Comparison of ENCODE assay signal across 7 cellular contexts in the genomic region with DNA sequence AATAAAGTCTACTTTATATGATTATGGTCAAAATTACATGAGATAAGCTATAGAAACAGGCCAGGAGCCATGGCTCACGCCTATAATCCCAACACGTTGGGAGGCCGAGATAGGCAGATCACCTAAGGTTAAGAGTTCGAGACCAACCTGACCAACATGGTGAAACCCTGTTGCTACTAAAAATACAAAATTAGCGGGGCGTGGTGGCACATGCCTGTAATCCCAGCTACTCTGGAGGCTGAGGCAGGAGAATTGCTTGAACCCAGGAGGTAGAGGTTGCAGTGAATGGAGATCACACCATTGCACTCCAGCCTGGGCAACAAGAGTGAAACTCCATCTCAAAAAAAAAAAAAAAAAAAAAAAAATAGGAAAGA.
DNase-seq lines count a peak whose midpoint lies in the region; ATAC-seq, FAIRE-seq and TF ChIP-seq lines count a peak whose summit lies in the region.
"Not testable (repeated sequence)": the region's sequence is repeated elsewhere in the genome, so short reads cannot be mapped to it uniquely, and the experiment has no call there.

No MANE protein-coding gene starts in this region.

- peaks cover 46% of the 10 kb centered on the region for H3K4me1 ChIP-seq in BLaER1
- peaks cover 58% of the 10 kb centered on the region for H3K4me1 ChIP-seq in DOHH2 (ENCODE audit: control insufficient read depth, low read length)
- H3K4me1 ChIP-seq in MM.1S (ENCODE audit: low read length): peaks cover 37% of the 10 kb centered on the region
- peaks cover 43% of the 10 kb centered on the region for H3K4me1 ChIP-seq in GM12878 (ENCODE audit: control insufficient read depth, insufficient read depth, low read length)
- H3K4me1 ChIP-seq in kidney (ENCODE audit: control insufficient read depth in 1 of 2, insufficient read depth in 1 of 2, low read depth in 1 of 2, low read length in 2 of 2): peaks cover 23 to 27% of the 10 kb centered on the region in 2 donors
- peaks cover 24 to 38% of the 10 kb centered on the region in 2 experiments for H3K4me1 ChIP-seq in neutrophil (ENCODE audit: control insufficient read depth in 1 of 2, insufficient read depth in 1 of 2, low read depth in 1 of 2, low read length in 1 of 2)
- peaks cover 0 to 51% (median 20%) of the 10 kb centered on the region in 4 donors for H3K4me1 ChIP-seq in transverse colon

- peak overlapping the region; percentile 48; the same call in 1 of the 2 replicates for H3K27ac ChIP-seq in BLaER1
- H3K27ac ChIP-seq in DOHH2 (ENCODE audit: low read depth, low read length): peak overlapping the region; percentile 29; the same call in 1 of the 2 replicates
- H3K27ac ChIP-seq in MM.1S (ENCODE audit: low read length): peak overlapping the region; percentile 58; the same call in 1 of the 2 replicates
- H3K27ac ChIP-seq in GM12878 (ENCODE audit: control insufficient read depth, insufficient read depth): peak overlapping the region; percentile 70
- H3K27ac ChIP-seq in kidney (ENCODE audit: low read depth in 2 of 2, low read length in 2 of 2): peak overlapping the region; percentile 51 to 56
- H3K27ac ChIP-seq in neutrophil: peak overlapping the region; percentile 53
- H3K27ac ChIP-seq in transverse colon: peak overlapping the region; percentile 80 to 85 (median 84)

- H3K4me2 ChIP-seq in BLaER1 (peak overlapping the region; percentile 71), DOHH2 (ENCODE audit: low read length) (peak overlapping the region; percentile 51), MM.1S (ENCODE audit: low read depth, low read length) (peak overlapping the region; percentile 0; the same call in 1 of the 2 replicates), GM12878 (ENCODE audit: control insufficient read depth, insufficient read depth) (peak overlapping the region; percentile 26; the same call in 1 of the 2 replicates)

- not testable (repeated sequence) for H3K27me3 ChIP-seq in BLaER1; DOHH2 (ENCODE audit: control insufficient read depth, low read length); MM.1S (replicated peaks; ENCODE audit: insufficient read depth, low read length); GM12878 (replicated peaks in 1 of 2; ENCODE audit: control insufficient read depth in 2 of 2, insufficient read depth in 2 of 2, low read length in 1 of 2); neutrophil; transverse colon

- not testable (repeated sequence) for H3K9me3 ChIP-seq in BLaER1; DOHH2 (ENCODE audit: control insufficient read depth, insufficient read depth, low read length); MM.1S (replicated peaks; ENCODE audit: insufficient read depth, low read length); GM12878 (replicated peaks; ENCODE audit: control insufficient read depth, insufficient read depth, low read length); kidney (ENCODE audit: control insufficient read depth in 1 of 2, low read length in 2 of 2); neutrophil; transverse colon

- RAD21 ChIA-PET in GM12878 (lab: Charles Lee; ENCODE audit: unreplicated experiment): interaction anchor here (0.7 to 10.5 kb wide), 28 partner anchors 8 to 1474 kb away, joined by 3 to 206 read pairs (median 4); a partner anchor contains a TSS

- in situ Hi-C loops in GM12878 (cut with MboI): loop anchor here (25.0 kb wide), 1 partner anchor 1749 kb away; a partner anchor contains a TSS
- in situ Hi-C loops in transverse colon (cut with MboI; ENCODE audit: low pct_ligation_motif_present in 1 of 4, low pct_unique_long_range_greater_than_20kb in 1 of 4, low sequenced_read_pairs in 3 of 4): not testable (repeated sequence)

- H3K36me3 ChIP-seq in BLaER1; DOHH2 (ENCODE audit: control insufficient read depth, low read length); MM.1S (replicated peaks; ENCODE audit: insufficient read depth, low read length); GM12878 (ENCODE audit: control insufficient read depth in 2 of 2, insufficient read depth in 2 of 2, low read length in 1 of 2); kidney (ENCODE audit: control insufficient read depth in 1 of 2, insufficient read depth in 2 of 2, low read length in 2 of 2); neutrophil; transverse colon: not testable (repeated sequence)

- H4K20me1 ChIP-seq in BLaER1; DOHH2 (ENCODE audit: control insufficient read depth, insufficient read depth, low read depth, low read length); MM.1S (ENCODE audit: insufficient read depth, low read length); GM12878 (ENCODE audit: control insufficient read depth, insufficient read depth): not testable (repeated sequence)

- not testable (repeated sequence) for TF ChIP-seq CTCF in DOHH2 (IDR thresholded peaks at IDR 0.05; ENCODE audit: low read depth, low read length, poor library complexity, severe bottlenecking); MM.1S (IDR thresholded peaks at IDR 0.05; ENCODE audit: low read length); GM12878 (IDR thresholded peaks at IDR 0.05 in 2 of 3, conservative IDR thresholded peaks at IDR 0.05 in 1 of 3; ENCODE audit: control insufficient read depth in 2 of 3, extremely low read depth in 1 of 3, insufficient read depth in 1 of 3, low read depth in 3 of 3, low read length in 3 of 3); kidney (IDR thresholded peaks at IDR 0.05; ENCODE audit: borderline replicate concordance, extremely low read depth, insufficient read depth); neutrophil (IDR thresholded peaks at IDR 0.05); transverse colon (IDR thresholded peaks at IDR 0.05)

- SMC1A ChIA-PET in GM12878 (lab: Charles Lee; ENCODE audit: uncharacterized antibody, unreplicated experiment): interaction anchor here (0.7 to 13.5 kb wide), 25 partner anchors 8 to 650 kb away, joined by 3 to 270 read pairs (median 5); a partner anchor contains a TSS

- H3F3A ChIP-seq in DOHH2 (ENCODE audit: control insufficient read depth, insufficient read depth); MM.1S (ENCODE audit: insufficient read depth, low read length): not testable (repeated sequence)

- CTCF ChIA-PET in GM12878 (lab: Yijun Ruan, JAX): interaction anchor here (0.6 to 10.5 kb wide), 11 partner anchors 9 to 708 kb away, joined by 3 to 122 read pairs (median 9); a partner anchor contains a TSS

- not testable (repeated sequence) for TF ChIP-seq EP300 in GM12878 (IDR thresholded peaks at IDR 0.05; ENCODE audit: borderline replicate concordance in 1 of 2, control insufficient read depth in 1 of 2, low read depth in 2 of 2, low read length in 2 of 2); transverse colon (IDR thresholded peaks at IDR 0.05; ENCODE audit: low read depth)

- not testable (repeated sequence) for DNase-seq in MM.1S; GM12878 (ENCODE audit: low read depth, low spot score); kidney; transverse colon

- not testable (repeated sequence) for H3K9ac ChIP-seq in BLaER1; MM.1S (ENCODE audit: low read length); GM12878 (ENCODE audit: control insufficient read depth, insufficient read depth, low read length); kidney (ENCODE audit: low read length in 2 of 2)

- POLR2A ChIA-PET in GM12878 (lab: Charles Lee): interaction anchor here (0.6 to 3.4 kb wide), 15 partner anchors 8 to 247 kb away, joined by 3 to 26 read pairs (median 5); a partner anchor contains a TSS

- not testable (repeated sequence) for H3K79me2 ChIP-seq in DOHH2 (ENCODE audit: control insufficient read depth, low read length); MM.1S (ENCODE audit: low read length); GM12878 (ENCODE audit: control insufficient read depth, insufficient read depth, low read length)

- BruUV-seq in GM12878 (replicated peaks; lab: Mats Ljungman, UMichigan): not testable (repeated sequence)

- 74% methylated on average over 6 of the region's 6 CpGs for WGBS in GM12878 (ENCODE audit: insufficient coverage, insufficient replicate concordance, low lambda C conversion rate, missing lambda C conversion rate)
- 60 to 73% methylated on average over 1 to 6 of the region's 6 CpGs for WGBS in transverse colon (ENCODE audit: low coverage in 1 of 2), 2 donors

- H3K4me3 ChIP-seq in BLaER1; MM.1S (ENCODE audit: low read length); GM12878; kidney (ENCODE audit: low read length in 2 of 2); transverse colon: not testable (repeated sequence)
- H3K4me3 ChIP-seq in DOHH2 (ENCODE audit: low read length) (peak overlapping the region; percentile 24), neutrophil (ENCODE audit: low read depth in 1 of 2, low read length in 1 of 2) (peak overlapping the region in 1 of 2 experiments; percentile 26)

- not testable (repeated sequence) for H3K9me2 ChIP-seq in DOHH2 (replicated peaks; ENCODE audit: control insufficient read depth, low read length); MM.1S (replicated peaks; ENCODE audit: insufficient read depth, low read length)

- TF ChIP-seq RAD21 in GM12878 (IDR thresholded peaks at IDR 0.05; ENCODE audit: insufficient read depth, low read depth, low read length): not testable (repeated sequence)

- FAIRE-seq in GM12878 (lab: Jason Lieb, UNC); kidney (lab: Jason Lieb, UNC): not testable (repeated sequence)

- not testable (repeated sequence) for TF ChIP-seq POLR2A in GM12878 (IDR thresholded peaks at IDR 0.05; ENCODE audit: low read depth, low read length); transverse colon (IDR thresholded peaks at IDR 0.05)

- not testable (repeated sequence) for ATAC-seq in GM12878

- intact Hi-C loops in GM12878 (cut with micrococcal nuclease; ENCODE audit: unreplicated experiment) (loop anchor here (2.0 kb wide), 3 partner anchors 20 to 240 kb away; no protein-coding TSS in a partner anchor), transverse colon (cut with DNase I; ENCODE audit: low total_unique reads) (loop anchor here (1.0 kb wide), 1 partner anchor 28 kb away; no protein-coding TSS in a partner anchor)
- intact Hi-C loops in kidney (cut with DNase I): not testable (repeated sequence)

- H2AFZ ChIP-seq in MM.1S (ENCODE audit: low read length); GM12878 (ENCODE audit: control insufficient read depth, low read depth, low read length): not testable (repeated sequence)

Comparison
In these comparisons a context has a peak if more than half of its experiments do, and no peak if none do; other contexts are left out.
1. H3K27ac ChIP-seq: peak in every context shown above with its lines; median percentile 84 in transverse colon; 70 in GM12878; 58 in MM.1S; 54 in kidney; 53 in neutrophil; 48 in BLaER1; 29 in DOHH2.
2. H3K4me2 ChIP-seq: peak in every context shown above with its lines; median percentile 71 in BLaER1; 51 in DOHH2; 26 in GM12878; 0 in MM.1S.